26 cellular contexts compared by ENCODE assay signal in the genomic region with DNA sequence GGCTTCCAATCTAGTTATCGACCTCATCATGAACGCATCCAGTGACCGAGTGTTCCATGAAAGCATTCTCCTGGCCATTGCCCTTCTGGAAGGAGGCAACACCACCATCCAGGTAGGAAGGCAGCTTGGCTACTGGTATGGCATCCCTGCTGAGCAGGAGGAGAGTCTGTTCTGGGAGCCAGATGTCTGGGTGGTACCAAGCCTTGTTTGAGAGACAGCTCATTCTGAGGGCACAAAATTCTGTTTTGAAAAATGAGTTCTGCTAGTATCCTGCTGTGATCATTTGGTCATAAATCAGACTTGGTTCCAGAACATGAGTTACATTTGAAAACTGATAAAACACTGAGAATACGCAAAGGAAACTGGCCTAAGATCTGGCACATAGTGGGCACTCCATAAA.
DNase-seq lines count a peak whose midpoint lies in the region; ATAC-seq and TF ChIP-seq lines count a peak whose summit lies in the region.
"Had no signal": no experiment of that assay in that cellular context is flagged by ENCODE, and none has a peak within 500 bp of the region (broad histone marks: within the 10 kb centered on the region; RNA-seq: fewer than 3 reads in every experiment).

No MANE protein-coding gene starts in this region.

- H3K36me3 Mint-ChIP-seq in activated naive CD8-positive, alpha-beta T cell treated with anti-CD3 and anti-CD28 coated beads, Interleukin-2, amount 10 ng/mL, durations not matched to agents 7 days and 5 days, result peaks cover 81% of the 10 kb centered on the region
- peaks cover 79% of the 10 kb centered on the region for H3K36me3 Mint-ChIP-seq in activated naive CD8-positive, alpha-beta T cell treated with anti-CD3 and anti-CD28 coated beads, Interleukin-2, amount 50 U/mL, for 24 hours (ENCODE audit: low read depth)
- H3K36me3 Mint-ChIP-seq in T-helper 17 cell (ENCODE audit: low read depth), result peaks cover 2% of the 10 kb centered on the region

- ATAC-seq in activated naive CD8-positive, alpha-beta T cell treated with anti-CD3 and anti-CD28 coated beads, Interleukin-2, amount 10 ng/mL, durations not matched to agents 7 days and 5 days (ENCODE audit: low read depth), result no peak
- ATAC-seq in activated naive CD8-positive, alpha-beta T cell treated with anti-CD3 and anti-CD28 coated beads, Interleukin-2, amount 50 U/mL, for 24 hours, result no peak
- no peak for ATAC-seq in T-helper 17 cell
- no peak for ATAC-seq in foreskin keratinocyte
- ATAC-seq: gastroesophageal sphincter, GM12878, HCT116, WTC11 had no signal

- no peak for TF ChIP-seq CTCF in foreskin keratinocyte (conservative IDR thresholded peaks at IDR 0.05)
- no peak for TF ChIP-seq CTCF in RWPE1 (conservative IDR thresholded peaks at IDR 0.05; ENCODE audit: low read depth)

- peaks cover 9% of the 10 kb centered on the region for H3K9me3 Mint-ChIP-seq in activated naive CD8-positive, alpha-beta T cell treated with anti-CD3 and anti-CD28 coated beads, Interleukin-2, amount 10 ng/mL, durations not matched to agents 7 days and 5 days
- H3K9me3 Mint-ChIP-seq in activated naive CD8-positive, alpha-beta T cell treated with anti-CD3 and anti-CD28 coated beads, Interleukin-2, amount 50 U/mL, for 24 hours, result peaks cover 8% of the 10 kb centered on the region

- H3K4me1 Mint-ChIP-seq in activated naive CD8-positive, alpha-beta T cell treated with anti-CD3 and anti-CD28 coated beads, Interleukin-2, amount 10 ng/mL, durations not matched to agents 7 days and 5 days, result peaks cover 69% of the 10 kb centered on the region
- peaks cover 56% of the 10 kb centered on the region for H3K4me1 Mint-ChIP-seq in activated naive CD8-positive, alpha-beta T cell treated with anti-CD3 and anti-CD28 coated beads, Interleukin-2, amount 50 U/mL, for 24 hours
- peaks cover 39% of the 10 kb centered on the region for H3K4me1 Mint-ChIP-seq in T-helper 17 cell

- no peaks in the 10 kb centered on the region for H3K27me3 Mint-ChIP-seq in activated naive CD8-positive, alpha-beta T cell treated with anti-CD3 and anti-CD28 coated beads, Interleukin-2, amount 10 ng/mL, durations not matched to agents 7 days and 5 days
- no peaks in the 10 kb centered on the region for H3K27me3 Mint-ChIP-seq in activated naive CD8-positive, alpha-beta T cell treated with anti-CD3 and anti-CD28 coated beads, Interleukin-2, amount 50 U/mL, for 24 hours
- H3K27me3 Mint-ChIP-seq in T-helper 17 cell, result no peaks in the 10 kb centered on the region
- H3K27me3 Mint-ChIP-seq: activated CD4-positive, alpha-beta memory T cell treated with anti-CD3 and anti-CD28 coated beads, Interleukin-2, amount 10 ng/mL, durations not matched to agents 7 days and 5 days; activated T-cell treated with anti-CD3 and anti-CD28 coated beads, Interleukin-2, amount 50 U/mL, for 24 hours; CD8-positive, alpha-beta memory T cell had no signal

- no peaks in the 10 kb centered on the region for H3K27me3 ChIP-seq in foreskin keratinocyte
- H3K27me3 ChIP-seq: esophagus squamous epithelium, gastroesophageal sphincter, suprapubic skin had no signal

- no peaks in the 10 kb centered on the region for H3K9me3 ChIP-seq in T-helper 17 cell (ENCODE audit: control insufficient read depth, low read length, poor library complexity, severe bottlenecking)
- H3K9me3 ChIP-seq: esophagus squamous epithelium, gastroesophageal sphincter, lower lobe of right lung, mucosa of descending colon, suprapubic skin had no signal

- H3K27ac Mint-ChIP-seq in activated naive CD8-positive, alpha-beta T cell treated with anti-CD3 and anti-CD28 coated beads, Interleukin-2, amount 10 ng/mL, durations not matched to agents 7 days and 5 days, result peak overlapping the region; percentile 71
- H3K27ac Mint-ChIP-seq in activated naive CD8-positive, alpha-beta T cell treated with anti-CD3 and anti-CD28 coated beads, Interleukin-2, amount 50 U/mL, for 24 hours, result no peak overlapping the region
- H3K27ac Mint-ChIP-seq in T-helper 17 cell, result peak overlapping the region; percentile 16
- H3K27ac Mint-ChIP-seq: activated CD4-positive, alpha-beta memory T cell treated with anti-CD3 and anti-CD28 coated beads, Interleukin-2, amount 10 ng/mL, durations not matched to agents 7 days and 5 days; activated T-cell treated with anti-CD3 and anti-CD28 coated beads, Interleukin-2, amount 50 U/mL, for 24 hours; WTC11 had no signal

- DNase-seq in activated naive CD8-positive, alpha-beta T cell treated with anti-CD3 and anti-CD28 coated beads, Interleukin-2, amount 10 ng/mL, durations not matched to agents 7 days and 5 days, result no peak
- no peak for DNase-seq in activated naive CD8-positive, alpha-beta T cell treated with anti-CD3 and anti-CD28 coated beads, Interleukin-2, amount 50 U/mL, for 24 hours
- DNase-seq in T-helper 17 cell (no peak), foreskin keratinocyte (no peak), RWPE1 (ENCODE audit: low spot score) (no peak), NCI-H524 (lab: John Stamatoyannopoulos, UW) (no peak), HuH-7 (ENCODE audit: low spot score) (no peak)
- DNase-seq: activated CD4-positive, alpha-beta memory T cell treated with anti-CD3 and anti-CD28 coated beads, Interleukin-2, amount 10 ng/mL, durations not matched to agents 7 days and 5 days; activated naive CD4-positive, alpha-beta T cell treated with anti-CD3 and anti-CD28 coated beads, Interleukin-2, amount 50 U/mL, for 16 hours; activated T-cell treated with anti-CD3 and anti-CD28 coated beads, Interleukin-2, amount 50 U/mL, for 24 hours; CD8-positive, alpha-beta memory T cell; cerebellar nuclear complex; DMS79; effector CD8-positive, alpha-beta T cell; esophagus squamous epithelium; hypothalamus; KG1; lower lobe of right lung; mucosa of descending colon; MV-4-11; NCI-H1930 had no signal

- CTCF ChIA-PET in RWPE1 (lab: Yijun Ruan, JAX), result interaction anchor here (1.1 kb wide), 1 partner anchor 26 kb away, joined by 4 read pairs; no protein-coding TSS in a partner anchor

- POLR2A ChIA-PET in activated naive CD8-positive, alpha-beta T cell treated with anti-CD3 and anti-CD28 coated beads, Interleukin-2, amount 10 ng/mL, durations not matched to agents 7 days and 5 days (lab: Charles Lee), result interaction anchor here (0.9 to 5.1 kb wide), 5 partner anchors 13 to 250 kb away, joined by 3 to 32 read pairs (median 21); a partner anchor contains a TSS
- POLR2A ChIA-PET in RWPE1 (lab: Yijun Ruan, JAX; ENCODE audit: low non-redundant PET), result no interaction called here

- H3K27ac ChIP-seq in foreskin keratinocyte (peak overlapping the region; percentile 39), RWPE1 (no peak overlapping the region)

- peaks cover 16% of the 10 kb centered on the region for H3K4me1 ChIP-seq in foreskin keratinocyte

- H3K4me3 Mint-ChIP-seq in activated naive CD8-positive, alpha-beta T cell treated with anti-CD3 and anti-CD28 coated beads, Interleukin-2, amount 10 ng/mL, durations not matched to agents 7 days and 5 days, result peak overlapping the region; percentile 26
- H3K4me3 Mint-ChIP-seq in activated naive CD8-positive, alpha-beta T cell treated with anti-CD3 and anti-CD28 coated beads, Interleukin-2, amount 50 U/mL, for 24 hours, result no peak overlapping the region
- no peak overlapping the region for H3K4me3 Mint-ChIP-seq in T-helper 17 cell
- H3K4me3 Mint-ChIP-seq: activated CD4-positive, alpha-beta memory T cell treated with anti-CD3 and anti-CD28 coated beads, Interleukin-2, amount 10 ng/mL, durations not matched to agents 7 days and 5 days; activated T-cell treated with anti-CD3 and anti-CD28 coated beads, Interleukin-2, amount 50 U/mL, for 24 hours; CD8-positive, alpha-beta memory T cell; WTC11 had no signal
